25 cellular contexts compared by ENCODE assay signal in the genomic region with DNA sequence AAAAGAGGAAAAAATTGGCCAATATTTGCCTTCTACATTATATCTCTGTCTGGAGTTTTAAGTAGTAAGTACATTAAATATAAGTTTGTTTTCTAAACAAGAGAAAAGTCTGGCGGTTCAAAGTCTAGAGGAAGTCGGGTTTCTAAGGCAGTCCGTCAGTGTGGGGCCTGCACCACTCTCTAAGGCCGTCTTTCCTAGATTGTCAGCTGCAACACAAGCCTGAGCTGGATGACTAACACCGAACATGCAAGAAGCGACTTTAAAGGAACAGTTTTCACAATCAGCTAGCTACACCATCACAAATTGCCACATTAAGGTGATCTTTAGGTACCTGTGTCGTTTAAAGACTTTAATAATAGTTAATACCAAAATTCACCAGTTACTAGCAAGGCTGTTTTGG.
"Had no signal": no experiment of that assay in that cellular context is flagged by ENCODE, and none has a peak within 500 bp of the region (broad histone marks: within the 10 kb centered on the region; RNA-seq: fewer than 3 reads in every experiment).

No MANE protein-coding gene starts in this region.

- H3K27me3 Mint-ChIP-seq: activated CD4-positive, alpha-beta memory T cell treated with anti-CD3 and anti-CD28 coated beads for 36 hours; activated naive CD8-positive, alpha-beta T cell treated with anti-CD3 and anti-CD28 coated beads, Interleukin-2, amount 10 ng/mL, durations not matched to agents 7 days and 5 days; dendritic cell treated with granulocyte-macrophage colony-stimulating factor and Interleukin-4, amounts not matched to agents 40 ng/mL and 50 ng/mL, for 4 days; naive B cell; stimulated activated naive B cell treated with anti-CD40 and anti-IgM and Interleukin-4, amounts not matched to agents 10 μg/mL and 1 μg/mL and 100 μg/mL, for 72 hours had no signal

- FAIRE-seq: endometrium had no signal

- H3K9me3 Mint-ChIP-seq: activated CD4-positive, alpha-beta memory T cell treated with anti-CD3 and anti-CD28 coated beads for 36 hours; activated naive CD4-positive, alpha-beta T cell treated with anti-CD3 and anti-CD28 coated beads for 36 hours; activated naive CD8-positive, alpha-beta T cell treated with anti-CD3 and anti-CD28 coated beads, Interleukin-2, amount 10 ng/mL, durations not matched to agents 7 days and 5 days; dendritic cell treated with granulocyte-macrophage colony-stimulating factor and Interleukin-4, amounts not matched to agents 40 ng/mL and 50 ng/mL, for 4 days; naive B cell; neural crest cell; stimulated activated naive B cell treated with anti-CD40 and anti-IgM and Interleukin-4, amounts not matched to agents 10 μg/mL and 1 μg/mL and 100 μg/mL, for 72 hours had no signal

- H3K27ac ChIP-seq: body of pancreas, left ventricle myocardium inferior, transverse colon, uterus had no signal

- H3K4me1 ChIP-seq: body of pancreas, left ventricle myocardium inferior, uterus had no signal

- H3K4me3 Mint-ChIP-seq: activated CD4-positive, alpha-beta memory T cell treated with anti-CD3 and anti-CD28 coated beads for 36 hours; activated naive CD4-positive, alpha-beta T cell treated with anti-CD3 and anti-CD28 coated beads for 36 hours; activated naive CD8-positive, alpha-beta T cell treated with anti-CD3 and anti-CD28 coated beads, Interleukin-2, amount 10 ng/mL, durations not matched to agents 7 days and 5 days; dendritic cell treated with granulocyte-macrophage colony-stimulating factor and Interleukin-4, amounts not matched to agents 40 ng/mL and 50 ng/mL, for 4 days; naive B cell; neural crest cell; stimulated activated naive B cell treated with anti-CD40 and anti-IgM and Interleukin-4, amounts not matched to agents 10 μg/mL and 1 μg/mL and 100 μg/mL, for 72 hours had no signal

- ATAC-seq: body of pancreas; sciatic nerve; stimulated activated naive B cell treated with anti-CD40 and anti-IgM and Interleukin-4, amounts not matched to agents 10 μg/mL and 1 μg/mL and 100 μg/mL, for 72 hours had no signal

- H3K27ac Mint-ChIP-seq: activated CD4-positive, alpha-beta memory T cell treated with anti-CD3 and anti-CD28 coated beads for 36 hours; activated naive CD4-positive, alpha-beta T cell treated with anti-CD3 and anti-CD28 coated beads for 36 hours; activated naive CD8-positive, alpha-beta T cell treated with anti-CD3 and anti-CD28 coated beads, Interleukin-2, amount 10 ng/mL, durations not matched to agents 7 days and 5 days; dendritic cell treated with granulocyte-macrophage colony-stimulating factor and Interleukin-4, amounts not matched to agents 40 ng/mL and 50 ng/mL, for 4 days; stimulated activated naive B cell treated with anti-CD40 and anti-IgM and Interleukin-4, amounts not matched to agents 10 μg/mL and 1 μg/mL and 100 μg/mL, for 72 hours had no signal

- H3K4me2 ChIP-seq: smooth muscle cell had no signal

- H3K9me3 ChIP-seq: body of pancreas, left ventricle myocardium inferior, transverse colon, uterus had no signal

- DNase-seq: activated CD4-positive, alpha-beta memory T cell treated with anti-CD3 and anti-CD28 coated beads for 36 hours; activated CD4-positive, alpha-beta T cell treated with anti-CD3 and anti-CD28 coated beads for 4 hours; activated CD4-positive, CD25-positive, alpha-beta regulatory T cell; activated effector memory CD4-positive, alpha-beta T cell treated with Interleukin-2 at 50 U/mL for 16 hours; activated naive CD4-positive, alpha-beta T cell treated with anti-CD3 and anti-CD28 coated beads for 36 hours; activated naive CD8-positive, alpha-beta T cell treated with anti-CD3 and anti-CD28 coated beads, Interleukin-2, amount 10 ng/mL, durations not matched to agents 7 days and 5 days; activated T-cell treated with anti-CD3 and anti-CD28 coated beads, Interleukin-2, amount 50 U/mL, for 48 hours; body of pancreas; effector CD4-positive, alpha-beta T cell; erythroblast; foreskin fibroblast; kidney glomerular epithelial cell; left ventricle myocardium inferior; naive B cell; stimulated activated CD4-positive, alpha-beta T cell treated with anti-CD3 and anti-CD28 coated beads, Interleukin-15, amount 100 ng/mL, for 24 hours; stimulated activated naive B cell treated with anti-CD40 and anti-IgM and Interleukin-4, amounts not matched to agents 10 μg/mL and 1 μg/mL and 100 μg/mL, for 72 hours; T-helper 1 cell; T-helper 9 cell; transverse colon; uterus had no signal

- H3K27me3 ChIP-seq: body of pancreas, transverse colon, uterus had no signal

- H3K4me3 ChIP-seq: body of pancreas, left ventricle myocardium inferior, smooth muscle cell, transverse colon, uterus had no signal

- H3K36me3 ChIP-seq: uterus had no signal
